Comparison of ENCODE assay signal across 1 cellular context in genomic region chr4:145912391-145912790, GRCh38.
TF ChIP-seq lines count a peak whose summit lies in the region.

No MANE protein-coding gene starts in this region.

TF ChIP-seq in WTC11, 78 proteins besides CTCF, POLR2A, EP300 and RAD21 (continued from another document):
- TF ChIP-seq STAT6 (CRISPR knock-in tag; conservative IDR thresholded peaks at IDR 0.05; ENCODE audit: low read depth) = no peak
- TF ChIP-seq TCF7 (CRISPR knock-in tag; IDR thresholded peaks at IDR 0.05; ENCODE audit: low read depth) = no peak
- TF ChIP-seq E2F5 (CRISPR knock-in tag; IDR thresholded peaks at IDR 0.05) = no peak
- TF ChIP-seq PREB (CRISPR knock-in tag; IDR thresholded peaks at IDR 0.05; ENCODE audit: borderline replicate concordance) = no peak
- no peak for TF ChIP-seq TEAD4 (CRISPR knock-in tag; IDR thresholded peaks at IDR 0.05)
- no peak for TF ChIP-seq ATF1 (CRISPR knock-in tag; IDR thresholded peaks at IDR 0.05)
- no peak for TF ChIP-seq CBFB (CRISPR knock-in tag; IDR thresholded peaks at IDR 0.05; ENCODE audit: low read depth)
- no peak for TF ChIP-seq ETV6 (CRISPR knock-in tag; IDR thresholded peaks at IDR 0.05)
- no peak for TF ChIP-seq JUN (CRISPR knock-in tag; IDR thresholded peaks at IDR 0.05)
- TF ChIP-seq E2F1 (CRISPR knock-in tag; IDR thresholded peaks at IDR 0.05) = no peak
TF ChIP-seq in WTC11: peak in this region for 0.
